8 cellular contexts compared by ENCODE assay signal in genomic region chr16:30558789-30559377, GRCh38. TPM values are rescaled to one million over a fixed set of nuclear protein-coding genes. Genes with fewer than 3 reads are reported as not detected.
DNase-seq lines count a peak whose midpoint lies in the region; ATAC-seq, FAIRE-seq and TF ChIP-seq lines count a peak whose summit lies in the region.

No MANE protein-coding gene starts in this region.

- TF ChIP-seq EP300 in A549 (IDR thresholded peaks at IDR 0.05) = no peak

- H3K27ac ChIP-seq in A549 = peak overlapping the region; percentile 67 to 98
- no peak overlapping the region for H3K27ac ChIP-seq in mammary epithelial cell (ENCODE audit: insufficient read depth, low read depth, low read length)
- H3K27ac ChIP-seq in muscle layer of duodenum (ENCODE audit: low read length) = peak overlapping the region; percentile 60

- peak overlapping the region; percentile 62 for H3K4me2 ChIP-seq in A549
- peak overlapping the region; percentile 48 for H3K4me2 ChIP-seq in mammary epithelial cell (ENCODE audit: insufficient read depth, low read depth, low read length)

- peak overlapping the region; percentile 22 for H3K4me3 ChIP-seq in A549
- peak overlapping the region in 2 of 3 experiments; percentile 27 to 35 for H3K4me3 ChIP-seq in mammary epithelial cell (replicated peaks in 1 of 3; ENCODE audit: insufficient read depth in 1 of 3, low read depth in 2 of 3, low read length in 3 of 3)
- H3K4me3 ChIP-seq in muscle layer of duodenum (ENCODE audit: low read depth in 1 of 2, low read length in 2 of 2) = peak overlapping the region; percentile 53 to 85

- no peaks in the 10 kb centered on the region for H3K27me3 ChIP-seq in mammary epithelial cell (ENCODE audit: insufficient read depth, low read length)
- H3K27me3 ChIP-seq in muscle layer of duodenum (ENCODE audit: low read depth, low read length) = no peaks in the 10 kb centered on the region

- H3K79me2 ChIP-seq in mammary epithelial cell (ENCODE audit: insufficient read depth, low read length) = peaks cover 27% of the 10 kb centered on the region

- POLR2A ChIA-PET in A549 (lab: Yijun Ruan, JAX) = interaction anchor here (0.6 to 2.8 kb wide), 21 partner anchors 9 to 188 kb away, joined by 3 to 44 read pairs (median 5); partner anchors contain the start of genes DCTPP1, SEPHS2, ZNF688 and ZNF689

- FAIRE-seq in A549 (lab: Jason Lieb, UNC) = no peak

- WGBS in A549 (ENCODE audit: missing lambda C conversion rate) = 72% methylated on average over 21 of the region's 21 CpGs
- 84% methylated on average over 21 of the region's 21 CpGs for WGBS in mammary epithelial cell (ENCODE audit: low coverage, missing lambda C conversion rate)

- peaks cover 2% of the 10 kb centered on the region for H3K36me3 Mint-ChIP-seq in IgD-negative memory B cell

- no peak overlapping the region for H3K9ac ChIP-seq in mammary epithelial cell (ENCODE audit: insufficient read depth, low read length)

- ATAC-seq in A549 = no peak; a peak in 1 of 6 replicates
- ATAC-seq in HG03378 (IDR thresholded peaks at IDR 0.05; ENCODE audit: unreplicated experiment) = no peak

- CTCF ChIA-PET in A549 (lab: Yijun Ruan, JAX) = interaction anchor here (1.1 to 2.8 kb wide), 13 partner anchors 9 to 129 kb away, joined by 3 to 10 read pairs (median 7); partner anchors contain the start of genes DCTPP1 and ZNF688
- CTCF ChIA-PET in mammary epithelial cell (lab: Charles Lee; ENCODE audit: low non-redundant PET) = interaction anchor here (0.6 to 1.0 kb wide), 3 partner anchors 39 to 129 kb away, joined by 3 to 9 read pairs (median 6); partner anchors contain the start of gene DCTPP1

- TSS peak; percentile 35 for BruUV-seq in mammary epithelial cell (replicated peaks; lab: Mats Ljungman, UMichigan)

- H3K4me1 ChIP-seq in A549 = peaks cover 4% of the 10 kb centered on the region; the same call in 1 of the 3 replicates
- H3K4me1 ChIP-seq in mammary epithelial cell (ENCODE audit: insufficient read depth, low read length) = peaks cover 9% of the 10 kb centered on the region
- peaks cover 0 to 17% of the 10 kb centered on the region in 2 donors for H3K4me1 ChIP-seq in muscle layer of duodenum (ENCODE audit: control insufficient read depth in 1 of 2, insufficient read depth in 2 of 2, low read length in 2 of 2)

- H3K9me3 ChIP-seq in A549 (no peaks in the 10 kb centered on the region), mammary epithelial cell (replicated peaks; ENCODE audit: insufficient read depth, low read length) (no peaks in the 10 kb centered on the region), muscle layer of duodenum (ENCODE audit: control insufficient read depth in 1 of 2, low read length in 2 of 2) (no peaks in the 10 kb centered on the region)

- H3K27me3 Mint-ChIP-seq in IgD-negative memory B cell = peaks cover 6% of the 10 kb centered on the region

- H2AFZ ChIP-seq in mammary epithelial cell (ENCODE audit: low read depth, low read length) = peak overlapping the region; percentile 99

- H3K4me1 Mint-ChIP-seq in IgD-negative memory B cell = peaks cover 10 to 14% (median 13%) of the 10 kb centered on the region in 3 donors

- intact Hi-C loops in mammary epithelial cell (cut with micrococcal nuclease) = loop anchor here (1.0 to 5.0 kb wide), 6 partner anchors 12 to 129 kb away; partner anchors contain the start of genes DCTPP1, ZNF688 and ZNF785

- no peak for TF ChIP-seq POLR2A in A549 (IDR thresholded peaks at IDR 0.05; ENCODE audit: low read length)

- no peaks in the 10 kb centered on the region for H3K9me3 Mint-ChIP-seq in IgD-negative memory B cell

- peak overlapping the region; percentile 89 to 94 (median 93) for H3K27ac Mint-ChIP-seq in IgD-negative memory B cell

- in situ Hi-C loops in mammary epithelial cell (cut with MboI; ENCODE audit: low sequenced_read_pairs in 2 of 2) = no loop called here

- TF ChIP-seq CTCF in A549 (IDR thresholded peaks at IDR 0.05) = no peak
- no peak for TF ChIP-seq CTCF in mammary epithelial cell (conservative IDR thresholded peaks at IDR 0.05 in 1 of 2, IDR thresholded peaks at IDR 0.05 in 1 of 2; ENCODE audit: extremely low read depth in 1 of 2, insufficient read depth in 1 of 2, low read depth in 1 of 2, low read length in 2 of 2)

- no peak for TF ChIP-seq RAD21 in A549 (conservative IDR thresholded peaks at IDR 0.05 in 1 of 2, IDR thresholded peaks at IDR 0.05 in 1 of 2)

- no peaks in the 10 kb centered on the region for H4K20me1 ChIP-seq in mammary epithelial cell (ENCODE audit: insufficient read depth, low read length)

- DNase-seq in A549 (ENCODE audit: low read depth in 1 of 2, low spot score in 1 of 2) = no peak
- DNase-seq in mammary epithelial cell = no peak
- DNase-seq in amniotic stem cell (lab: John Stamatoyannopoulos, UW) = no peak
- no peak for DNase-seq in superior temporal gyrus (ENCODE audit: extremely low spot score)
- no peak for DNase-seq in NCI-H226

- H3K36me3 ChIP-seq in mammary epithelial cell (ENCODE audit: insufficient read depth, low read length) (no peaks in the 10 kb centered on the region), muscle layer of duodenum (ENCODE audit: control insufficient read depth in 1 of 2, insufficient read depth in 2 of 2, low read length in 2 of 2) (peaks cover 3 to 10% of the 10 kb centered on the region in 2 donors)

- dilution Hi-C loops in mammary epithelial cell (cut with HindIII; ENCODE audit: low sequenced_read_pairs) = no loop called here

- H3K4me3 Mint-ChIP-seq in IgD-negative memory B cell = peak overlapping the region; percentile 84 to 95 (median 94)

TF ChIP-seq in A549, 52 proteins besides CTCF, POLR2A, EP300 and RAD21 (continues in another document):
- TF ChIP-seq ZC3H11A (IDR thresholded peaks at IDR 0.05) (no peak), NR3C1 (IDR thresholded peaks at IDR 0.05) (no peak), NPAS2 (CRISPR knock-in tag; IDR thresholded peaks at IDR 0.05; ENCODE audit: borderline replicate concordance) (no peak), CHD2 (IDR thresholded peaks at IDR 0.05; ENCODE audit: low read length, partially characterized antibody) (no peak), KDM5A (IDR thresholded peaks at IDR 0.05) (no peak), CHD4 (IDR thresholded peaks at IDR 0.05; ENCODE audit: borderline replicate concordance) (0 out of 2 replicates have a peak, but pooled peaks have one; percentile 41), NFE2L2 (conservative IDR thresholded peaks at IDR 0.05; ENCODE audit: low read length) (no peak), USF2 (IDR thresholded peaks at IDR 0.05) (no peak), RFX5 (IDR thresholded peaks at IDR 0.05) (no peak)

RNA-seq across cellular contexts. Expression of gene ZNF764, which starts 0.7 kb away (rescaled TPM):
- polyA plus RNA-seq in A549 (2011; rRNA removed) (2.9 and 3.0 TPM in 2 replicates), A549 (2017; fragmentation: RNase III; extraction: RNeasy Plus Mini Kit Qiagen cat#74134 plus additional on column Dnase treatment) (3.5 to 4.0 TPM (median 4.0 TPM) in 3 replicates), IgD-negative memory B cell (6.2 TPM), mammary epithelial cell (2.8 TPM)
- polyA plus RNA-seq in A549 (2012; cell fraction: cytosol; rRNA removed) = 3.6 and 4.5 TPM in 2 replicates
- 5.7 and 6.5 TPM in 2 replicates for polyA plus RNA-seq in A549 (2012; cell fraction: nucleus; rRNA removed)
- 2.0 and 3.1 TPM in 2 replicates for polyA minus RNA-seq in A549 (2011; rRNA and poly(A)+ RNA removed)
- 1 to 10 TPM; 5.5 to 6.6 TPM for total RNA-seq in mammary epithelial cell
- polyA minus RNA-seq in mammary epithelial cell = not detected

RNA-seq across cellular contexts. Expression of gene ZNF688, which starts 12.6 kb away (rescaled TPM):
- 4.8 and 6.7 TPM in 2 replicates for polyA plus RNA-seq in A549 (2011; rRNA removed)
- 5.1 and 5.6 TPM in 2 replicates for polyA plus RNA-seq in A549 (2012; cell fraction: cytosol; rRNA removed)
- 3.5 and 4.5 TPM in 2 replicates for polyA plus RNA-seq in A549 (2012; cell fraction: nucleus; rRNA removed)
- 4.6 to 5.4 TPM (median 4.8 TPM) in 3 replicates for polyA plus RNA-seq in A549 (2017; fragmentation: RNase III; extraction: RNeasy Plus Mini Kit Qiagen cat#74134 plus additional on column Dnase treatment)
- 1.6 and 2.4 TPM in 2 replicates for polyA minus RNA-seq in A549 (2011; rRNA and poly(A)+ RNA removed)
- polyA plus RNA-seq in IgD-negative memory B cell = 40.7 TPM
- 10 to 100 TPM in 1 of 2 donors, 1 to 10 TPM in 1; 6.2 to 10.6 TPM for total RNA-seq in mammary epithelial cell
- polyA plus RNA-seq in mammary epithelial cell = 3.4 TPM
- polyA minus RNA-seq in mammary epithelial cell = 9.4 TPM

RNA-seq across cellular contexts. Expression of gene ZNF747, which starts 24.2 kb away (rescaled TPM):
- 4.8 and 5.2 TPM in 2 replicates for polyA plus RNA-seq in A549 (2011; rRNA removed)
- polyA plus RNA-seq in A549 (2012; cell fraction: cytosol; rRNA removed) = 2.6 and 4.2 TPM in 2 replicates
- polyA plus RNA-seq in A549 (2012; cell fraction: nucleus; rRNA removed) = 3.0 and 3.8 TPM in 2 replicates
- 3.6 to 5.0 TPM (median 4.6 TPM) in 3 replicates for polyA plus RNA-seq in A549 (2017; fragmentation: RNase III; extraction: RNeasy Plus Mini Kit Qiagen cat#74134 plus additional on column Dnase treatment)
- polyA minus RNA-seq in A549 (2011; rRNA and poly(A)+ RNA removed) = 4.3 and 4.9 TPM in 2 replicates
- polyA plus RNA-seq in IgD-negative memory B cell = 14.8 TPM
- 10 to 100 TPM in 1 of 2 donors, 1 to 10 TPM in 1; 6.7 to 11.0 TPM for total RNA-seq in mammary epithelial cell
- 4.8 TPM for polyA plus RNA-seq in mammary epithelial cell
- 6.8 TPM for polyA minus RNA-seq in mammary epithelial cell

RNA-seq across cellular contexts. Expression of gene ZNF785, which starts 26.6 kb away (rescaled TPM):
- not detected in 2 replicates for polyA plus RNA-seq in A549 (2011; rRNA removed)
- not detected in 2 replicates for polyA plus RNA-seq in A549 (2012; cell fraction: cytosol; rRNA removed)
- not detected in 2 replicates for polyA plus RNA-seq in A549 (2012; cell fraction: nucleus; rRNA removed)
- polyA plus RNA-seq in A549 (2017; fragmentation: RNase III; extraction: RNeasy Plus Mini Kit Qiagen cat#74134 plus additional on column Dnase treatment) = not detected in 3 replicates
- polyA minus RNA-seq in A549 (2011; rRNA and poly(A)+ RNA removed) = not detected in 2 replicates
- 2.9 TPM for polyA plus RNA-seq in IgD-negative memory B cell
- total RNA-seq in mammary epithelial cell = 1 to 10 TPM; 7.6 to 8.0 TPM
- polyA plus RNA-seq in mammary epithelial cell = 3.2 TPM
- 6.5 TPM for polyA minus RNA-seq in mammary epithelial cell

RNA-seq across cellular contexts. Expression of gene ZNF768, which starts 32.5 kb away (rescaled TPM):
- polyA plus RNA-seq in A549 (2011; rRNA removed) = 17.0 and 21.3 TPM in 2 replicates
- 24.5 and 43.7 TPM in 2 replicates for polyA plus RNA-seq in A549 (2012; cell fraction: cytosol; rRNA removed)
- 54.9 and 62.7 TPM in 2 replicates for polyA plus RNA-seq in A549 (2012; cell fraction: nucleus; rRNA removed)
- polyA plus RNA-seq in A549 (2017; fragmentation: RNase III; extraction: RNeasy Plus Mini Kit Qiagen cat#74134 plus additional on column Dnase treatment) = 27.3 to 33.6 TPM (median 31.3 TPM) in 3 replicates
- polyA minus RNA-seq in A549 (2011; rRNA and poly(A)+ RNA removed) = 11.0 and 11.3 TPM in 2 replicates
- 12.7 TPM for polyA plus RNA-seq in IgD-negative memory B cell
- total RNA-seq in mammary epithelial cell = 10 to 100 TPM; 30.5 to 40.7 TPM
- polyA plus RNA-seq in mammary epithelial cell = 18.5 TPM
- 13.4 TPM for polyA minus RNA-seq in mammary epithelial cell
